ENCODE assay signal across 10 cellular contexts in the genomic region with DNA sequence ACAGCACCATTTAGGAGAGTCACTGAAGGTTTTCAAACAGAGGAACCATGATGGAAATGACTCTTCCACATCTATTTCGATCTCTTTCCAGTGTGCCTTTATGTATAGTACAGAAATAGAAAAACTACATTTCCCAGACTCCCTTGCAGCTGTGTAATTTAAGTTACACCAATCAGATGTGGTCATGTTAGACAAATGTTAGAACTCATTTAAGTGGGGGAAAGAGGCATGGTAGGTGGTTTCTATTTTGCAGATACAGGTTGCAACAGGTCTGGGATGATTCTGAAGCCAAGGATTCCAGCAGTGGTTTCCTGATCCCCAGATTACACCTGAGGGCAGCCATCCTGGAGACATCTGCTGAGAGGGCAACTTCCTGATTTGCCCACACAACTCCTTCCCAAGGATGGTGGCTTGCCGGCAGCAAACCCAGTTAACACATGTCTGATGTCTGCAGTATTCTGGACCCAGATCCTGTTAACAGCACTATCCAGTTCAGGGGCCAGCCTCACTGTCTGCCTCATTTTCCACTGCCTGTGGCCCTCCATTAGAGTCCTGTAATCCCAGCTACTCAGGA. TPM values are rescaled to one million over a fixed set of nuclear protein-coding genes. Genes with fewer than 3 reads are reported as not detected.
DNase-seq lines count a peak whose midpoint lies in the region; ATAC-seq lines count a peak whose summit lies in the region.
"Had no signal": no experiment of that assay in that cellular context is flagged by ENCODE, and none has a peak within 500 bp of the region (broad histone marks: within the 10 kb centered on the region; RNA-seq: fewer than 3 reads in every experiment).

No MANE protein-coding gene starts in this region.

- CTCF ChIA-PET in T-cell (lab: Charles Lee), result no interaction called here

- H3K4me1 ChIP-seq in iPS-15b (ENCODE audit: control insufficient read depth, insufficient read depth, low read length), result peaks cover 7% of the 10 kb centered on the region

- ATAC-seq in activated T-cell treated with anti-CD3 and anti-CD28 coated beads, Interleukin-2, amount 50 U/mL, for 4 hours, result peak; percentile 48 to 54
- ATAC-seq in T-cell (replicated peaks in 1 of 4) (peak in 3 of 4 experiments; percentile 23 to 77 (median 60)), HG03097 (IDR thresholded peaks at IDR 0.05; ENCODE audit: low FRiP score, unreplicated experiment) (no peak), HG02981 (IDR thresholded peaks at IDR 0.05; ENCODE audit: unreplicated experiment) (no peak)

- H3K4me3 ChIP-seq in iPS-15b (ENCODE audit: low read depth, low read length), result no peak overlapping the region

- H3K4me1 Mint-ChIP-seq in activated T-cell treated with anti-CD3 and anti-CD28 coated beads, Interleukin-2, amount 50 U/mL, for 4 hours (ENCODE audit: low read depth), result peaks cover 10% of the 10 kb centered on the region
- peaks cover 0 to 10% (median 4%) of the 10 kb centered on the region in 3 donors for H3K4me1 Mint-ChIP-seq in T-cell

- no peak overlapping the region for H3K27ac Mint-ChIP-seq in T-cell
- H3K27ac Mint-ChIP-seq: IgD-negative memory B cell had no signal

- no peaks in the 10 kb centered on the region for H3K9me3 Mint-ChIP-seq in activated T-cell treated with anti-CD3 and anti-CD28 coated beads, Interleukin-2, amount 50 U/mL, for 4 hours
- no peaks in the 10 kb centered on the region for H3K9me3 Mint-ChIP-seq in T-cell
- H3K9me3 Mint-ChIP-seq: activated naive CD4-positive, alpha-beta T cell treated with anti-CD3 and anti-CD28 coated beads, Interleukin-2, amount 50 U/mL, for 72 hours had no signal

- no peaks in the 10 kb centered on the region for H3K9me3 ChIP-seq in iPS-15b (ENCODE audit: control insufficient read depth, insufficient read depth, low read length)

- no peak overlapping the region for H3K4me3 Mint-ChIP-seq in activated T-cell treated with anti-CD3 and anti-CD28 coated beads, Interleukin-2, amount 50 U/mL, for 4 hours
- H3K4me3 Mint-ChIP-seq in T-cell, result no peak overlapping the region
- H3K4me3 Mint-ChIP-seq: IgD-negative memory B cell had no signal

- peak overlapping the region; percentile 10 for H3K9ac ChIP-seq in iPS-15b (ENCODE audit: low read depth, low read length)

- no peak for DNase-seq in activated T-cell treated with anti-CD3 and anti-CD28 coated beads, Interleukin-2, amount 50 U/mL, for 4 hours
- DNase-seq in activated T-cell treated with anti-CD3 and anti-CD28 coated beads for 4 hours, result no peak
- no peak for DNase-seq in T-cell
- no peak for DNase-seq in GM03348 (ENCODE audit: low spot score)
- no peak for DNase-seq in NCI-H524 (lab: John Stamatoyannopoulos, UW)

- H3K27me3 Mint-ChIP-seq in activated T-cell treated with anti-CD3 and anti-CD28 coated beads, Interleukin-2, amount 50 U/mL, for 4 hours (ENCODE audit: low read depth), result no peaks in the 10 kb centered on the region
- peaks cover 0 to 15% of the 10 kb centered on the region in 2 donors for H3K27me3 Mint-ChIP-seq in T-cell

- POLR2A ChIA-PET in T-cell (lab: Charles Lee), result no interaction called here

- no peaks in the 10 kb centered on the region for H3K36me3 Mint-ChIP-seq in activated T-cell treated with anti-CD3 and anti-CD28 coated beads, Interleukin-2, amount 50 U/mL, for 4 hours (ENCODE audit: insufficient read depth)
- H3K36me3 Mint-ChIP-seq in T-cell, result no peaks in the 10 kb centered on the region
- H3K36me3 Mint-ChIP-seq: activated naive CD4-positive, alpha-beta T cell treated with anti-CD3 and anti-CD28 coated beads, Interleukin-2, amount 50 U/mL, for 72 hours had no signal

- no peaks in the 10 kb centered on the region for H3K36me3 ChIP-seq in iPS-15b (ENCODE audit: control insufficient read depth, insufficient read depth, low read length)

- no peaks in the 10 kb centered on the region for H3K27me3 ChIP-seq in iPS-15b (ENCODE audit: control insufficient read depth, insufficient read depth, low read length)

RNA-seq across cellular contexts. Expression of a gene that starts 38.7 kb away (rescaled TPM):
- 10 to 100 TPM; 12.5 to 13.3 (median 12.6) TPM for total RNA-seq in activated T-cell treated with anti-CD3 and anti-CD28 coated beads, Interleukin-2, amount 50 U/mL, for 4 hours
- 10 to 100 TPM; 17.0 to 23.6 (median 19.9) TPM for total RNA-seq in T-cell

Comparison
In these comparisons a context has a peak if more than half of its experiments do, and no peak if none do; other contexts are left out.
1. ATAC-seq: peak in activated T-cell treated with anti-CD3 and anti-CD28 coated beads, Interleukin-2, amount 50 U/mL, for 4 hours (2 of 2) and T-cell (3 of 4); none in HG03097 (single experiment) and HG02981 (single experiment).